Comparison of ENCODE assay signal across 24 cellular contexts in the genomic region with DNA sequence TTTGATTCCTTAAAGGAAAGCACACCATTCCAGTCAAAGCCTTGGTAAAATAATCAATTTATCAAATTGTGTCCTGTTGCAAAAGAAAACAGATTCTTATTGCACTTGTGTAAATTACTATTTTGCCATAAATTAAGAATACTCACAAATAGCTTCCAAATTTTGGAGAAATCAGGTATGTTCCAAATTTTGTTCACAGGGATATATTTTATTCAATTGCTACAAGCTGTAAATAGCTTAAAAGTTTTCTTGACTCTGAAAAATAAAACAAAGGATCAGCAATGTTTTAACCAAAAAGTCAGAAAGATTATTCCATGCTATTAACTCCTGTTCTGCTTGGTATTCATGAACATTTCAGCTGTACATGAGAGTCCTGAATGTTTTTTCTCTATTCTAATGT. TPM values are rescaled to one million over a fixed set of nuclear protein-coding genes. Genes with fewer than 3 reads are reported as not detected.
DNase-seq lines count a peak whose midpoint lies in the region; TF ChIP-seq lines count a peak whose summit lies in the region.
"Had no signal": no experiment of that assay in that cellular context is flagged by ENCODE, and none has a peak within 500 bp of the region (broad histone marks: within the 10 kb centered on the region; RNA-seq: fewer than 3 reads in every experiment).

No MANE protein-coding gene starts in this region.

- H3K18ac ChIP-seq in mesendoderm (ENCODE audit: low read length) (no peak overlapping the region), H9 (ENCODE audit: insufficient read length, low read depth, low read length) (no peak overlapping the region)

- H3K79me2 ChIP-seq in mesendoderm (ENCODE audit: control insufficient read depth, insufficient read depth, low read length) (no peaks in the 10 kb centered on the region), H9 (ENCODE audit: insufficient read depth, low read length) (no peaks in the 10 kb centered on the region)

- no peak overlapping the region for H2BK120ac ChIP-seq in mesendoderm (ENCODE audit: low read depth, low read length)
- no peak overlapping the region for H2BK120ac ChIP-seq in H9 (ENCODE audit: low read depth, low read length, poor library complexity, severe bottlenecking)

- H2BK5ac ChIP-seq in mesendoderm (ENCODE audit: low read length) (no peak overlapping the region), H9 (ENCODE audit: insufficient read length, low read length) (no peak overlapping the region)

- no peak overlapping the region for H4K91ac ChIP-seq in H9 (ENCODE audit: insufficient read length, low read depth, low read length)

- H3K4me2 ChIP-seq in mesendoderm (ENCODE audit: low read length) (no peak overlapping the region), H9 (ENCODE audit: insufficient read depth, insufficient read length, low read length) (no peak overlapping the region)
- H3K4me2 ChIP-seq: A549, BLaER1 had no signal

- no peaks in the 10 kb centered on the region for H3K36me3 ChIP-seq in mesendoderm (ENCODE audit: control insufficient read depth, insufficient read depth, low read length)
- H3K36me3 ChIP-seq: BE2C, BLaER1 had no signal

- no peaks in the 10 kb centered on the region for H3K23me2 ChIP-seq in H9 (ENCODE audit: insufficient read length, low read depth, low read length, poor library complexity, severe bottlenecking)

- H3K4me3 Mint-ChIP-seq in activated naive CD4-positive, alpha-beta T cell treated with anti-CD3 and anti-CD28 coated beads, Interleukin-2, amount 10 ng/mL, durations not matched to agents 7 days and 5 days, result no peak overlapping the region
- no peak overlapping the region for H3K4me3 Mint-ChIP-seq in H9
- H3K4me3 Mint-ChIP-seq: CD14-positive monocyte; CD4-positive, alpha-beta memory T cell; CD4-positive, CD25-positive, alpha-beta regulatory T cell; CD8-positive, alpha-beta memory T cell had no signal

- no peak overlapping the region for H2AK5ac ChIP-seq in mesendoderm (ENCODE audit: low read length)
- no peak overlapping the region for H2AK5ac ChIP-seq in H9 (ENCODE audit: insufficient read length, low read length)

- H2AFZ ChIP-seq in H9 (ENCODE audit: low read length), result no peak overlapping the region

- TF ChIP-seq CTCF in H9 (conservative IDR thresholded peaks at IDR 0.05), result no peak

- no peak overlapping the region for H4K5ac ChIP-seq in mesendoderm (ENCODE audit: low read length)
- H4K5ac ChIP-seq in H9 (ENCODE audit: insufficient read length, low read depth, low read length), result no peak overlapping the region

- no peak overlapping the region for H3K14ac ChIP-seq in H9 (ENCODE audit: insufficient read depth, low read length)

- CTCF ChIA-PET in activated naive CD4-positive, alpha-beta T cell treated with anti-CD3 and anti-CD28 coated beads, Interleukin-2, amount 10 ng/mL, durations not matched to agents 7 days and 5 days (lab: Charles Lee), result interaction anchor here (1.4 to 1.8 kb wide), 2 partner anchors 21 to 132 kb away, joined by 3 to 10 read pairs; no protein-coding TSS in a partner anchor

- no peak overlapping the region for H3K4ac ChIP-seq in mesendoderm (ENCODE audit: low read depth, low read length)
- no peak overlapping the region for H3K4ac ChIP-seq in H9 (ENCODE audit: low read depth, low read length)

- H3K23ac ChIP-seq in mesendoderm (ENCODE audit: low read length) (no peak overlapping the region), H9 (ENCODE audit: insufficient read length, low read depth, low read length) (no peak overlapping the region)

- DNase-seq in DMS53 (lab: John Stamatoyannopoulos, UW), result peak; percentile 22
- DNase-seq in DMS53 treated with DMSO at 0.1 percent for 48 hours (lab: John Stamatoyannopoulos, UW; ENCODE audit: unreplicated experiment), result no peak
- DNase-seq in OCI-M1 (lab: John Stamatoyannopoulos, UW), result peak; percentile 50
- peak; percentile 8 for DNase-seq in mesendoderm
- DNase-seq in activated naive CD4-positive, alpha-beta T cell treated with anti-CD3 and anti-CD28 coated beads, Interleukin-2, amount 10 ng/mL, durations not matched to agents 7 days and 5 days, result no peak
- no peak for DNase-seq in H9
- DNase-seq: ACHN; BE2C; C1 segment of cervical spinal cord; CD4-positive, alpha-beta memory T cell; CD4-positive, CD25-positive, alpha-beta regulatory T cell; CD8-positive, alpha-beta memory T cell; COR-L47; DMS 273 treated with DMSO at 0.1 percent for 48 hours; DMS153; DMS79; DND-41; EL; GDM1 had no signal

- H2BK15ac ChIP-seq in mesendoderm (replicated peaks; ENCODE audit: low read depth), result no peak overlapping the region
- no peak overlapping the region for H2BK15ac ChIP-seq in H9 (ENCODE audit: low read depth, low read length)

- H2BK12ac ChIP-seq in H9 (ENCODE audit: insufficient read length, low read depth, low read length), result no peak overlapping the region

- H4K20me1 ChIP-seq in H9 (ENCODE audit: control insufficient read depth, insufficient read depth, insufficient read length), result no peaks in the 10 kb centered on the region
- H4K20me1 ChIP-seq: BLaER1 had no signal

- H3K4me1 Mint-ChIP-seq in activated naive CD4-positive, alpha-beta T cell treated with anti-CD3 and anti-CD28 coated beads, Interleukin-2, amount 10 ng/mL, durations not matched to agents 7 days and 5 days, result no peaks in the 10 kb centered on the region
- H3K4me1 Mint-ChIP-seq in H9, result peaks cover 8 to 19% of the 10 kb centered on the region in 2 experiments
- H3K4me1 Mint-ChIP-seq: CD4-positive, alpha-beta memory T cell; CD8-positive, alpha-beta memory T cell had no signal

- no peak overlapping the region for H3K4me3 ChIP-seq in mesendoderm (ENCODE audit: low read length)
- H3K4me3 ChIP-seq: A549, BLaER1, GM12878 had no signal

- no peak overlapping the region for H2BK20ac ChIP-seq in H9 (ENCODE audit: low read depth, low read length, poor library complexity, severe bottlenecking)

- no peak overlapping the region for H4K8ac ChIP-seq in mesendoderm (ENCODE audit: low read depth, low read length)
- no peak overlapping the region for H4K8ac ChIP-seq in H9 (replicated peaks; ENCODE audit: insufficient read length, low read depth, low read length)

- peaks cover 3% of the 10 kb centered on the region for H3K9me3 Mint-ChIP-seq in activated naive CD4-positive, alpha-beta T cell treated with anti-CD3 and anti-CD28 coated beads, Interleukin-2, amount 10 ng/mL, durations not matched to agents 7 days and 5 days
- peaks cover 12 to 24% of the 10 kb centered on the region in 2 experiments for H3K9me3 Mint-ChIP-seq in H9

- no peaks in the 10 kb centered on the region for H3K36me3 Mint-ChIP-seq in activated naive CD4-positive, alpha-beta T cell treated with anti-CD3 and anti-CD28 coated beads, Interleukin-2, amount 10 ng/mL, durations not matched to agents 7 days and 5 days
- peaks cover 0 to 5% (median 2%) of the 10 kb centered on the region in 3 experiments; a peak in 4 of 7 replicates for H3K36me3 Mint-ChIP-seq in H9 (ENCODE audit: insufficient read depth in 1 of 3, low read depth in 3 of 3)
- H3K36me3 Mint-ChIP-seq: CD14-positive monocyte; CD4-positive, alpha-beta memory T cell; CD4-positive, CD25-positive, alpha-beta regulatory T cell had no signal

- no peak overlapping the region for H3K27ac ChIP-seq in mesendoderm (ENCODE audit: low read depth, low read length)
- H3K27ac ChIP-seq in H9 (ENCODE audit: insufficient read length, low read depth, low read length), result no peak overlapping the region
- H3K27ac ChIP-seq: 22Rv1, A549, BLaER1 had no signal

- H3K27me3 Mint-ChIP-seq in activated naive CD4-positive, alpha-beta T cell treated with anti-CD3 and anti-CD28 coated beads, Interleukin-2, amount 10 ng/mL, durations not matched to agents 7 days and 5 days, result peaks cover 33% of the 10 kb centered on the region
- H3K27me3 Mint-ChIP-seq in H9 (ENCODE audit: low read depth), result peaks cover 7% of the 10 kb centered on the region; the same call in 1 of the 2 replicates

- no peak overlapping the region for H3K27ac Mint-ChIP-seq in activated naive CD4-positive, alpha-beta T cell treated with anti-CD3 and anti-CD28 coated beads, Interleukin-2, amount 10 ng/mL, durations not matched to agents 7 days and 5 days
- H3K27ac Mint-ChIP-seq in H9, result no peak overlapping the region
- H3K27ac Mint-ChIP-seq: CD14-positive monocyte; CD4-positive, alpha-beta memory T cell; CD4-positive, CD25-positive, alpha-beta regulatory T cell; CD8-positive, alpha-beta memory T cell had no signal

- no peak overlapping the region for H3K56ac ChIP-seq in mesendoderm (ENCODE audit: low read length)
- H3K56ac ChIP-seq in H9 (ENCODE audit: insufficient read length, low read depth, low read length), result no peak overlapping the region

- H3K9me3 ChIP-seq in H9 (ENCODE audit: control insufficient read depth, low read depth, low read length), result no peaks in the 10 kb centered on the region
- H3K9me3 ChIP-seq: A549, BE2C had no signal

- H3K9ac ChIP-seq in mesendoderm (ENCODE audit: low read length) (no peak overlapping the region), H9 (ENCODE audit: extremely low read depth, insufficient read length, low read length) (no peak overlapping the region)
- H3K9ac ChIP-seq: BLaER1 had no signal

- H3K4me1 ChIP-seq in mesendoderm (ENCODE audit: control insufficient read depth, low read depth, low read length), result no peaks in the 10 kb centered on the region
- no peaks in the 10 kb centered on the region for H3K4me1 ChIP-seq in H9 (ENCODE audit: insufficient read depth, low read length)
- H3K4me1 ChIP-seq: BLaER1 had no signal

- H3T11ph ChIP-seq in H9 (ENCODE audit: low read length), result no peak overlapping the region

- H3K27me3 ChIP-seq in mesendoderm (ENCODE audit: insufficient read depth, low read length, poor library complexity) (no peaks in the 10 kb centered on the region), H9 (ENCODE audit: insufficient read depth, low read length) (no peaks in the 10 kb centered on the region)
- H3K27me3 ChIP-seq: BE2C, BLaER1 had no signal

- no peaks in the 10 kb centered on the region for H3K79me1 ChIP-seq in mesendoderm (ENCODE audit: low read length)
- no peaks in the 10 kb centered on the region for H3K79me1 ChIP-seq in H9 (ENCODE audit: insufficient read depth, low read depth, low read length, poor library complexity, severe bottlenecking)

RNA-seq across cellular contexts. Expression of a gene that starts 47.4 kb away (rescaled TPM):
- polyA plus RNA-seq in mesendoderm (2013, experiment 1 of 2), result 4.9 TPM
- polyA plus RNA-seq in mesendoderm (2013, experiment 2 of 2), result 4.9 TPM
- total RNA-seq in H9 (2021), result 6.0 and 6.1 TPM in 2 replicates
- total RNA-seq: CD4-positive, alpha-beta memory T cell; CD4-positive, CD25-positive, alpha-beta regulatory T cell had no signal
- polyA plus RNA-seq: CD14-positive monocyte; CD4-positive, alpha-beta memory T cell; CD4-positive, CD25-positive, alpha-beta regulatory T cell; CD8-positive, alpha-beta memory T cell had no signal

Comparison
In these comparisons a context has a peak if more than half of its experiments do, and no peak if none do; other contexts are left out.
1. DNase-seq: peak in DMS53 (single experiment), OCI-M1 (single experiment) and mesendoderm (single experiment); none in DMS53 treated with DMSO at 0.1 percent for 48 hours (single experiment), activated naive CD4-positive, alpha-beta T cell treated with anti-CD3 and anti-CD28 coated beads, Interleukin-2, amount 10 ng/mL, durations not matched to agents 7 days and 5 days (single experiment) and H9 (single experiment).